In the genomic region with DNA sequence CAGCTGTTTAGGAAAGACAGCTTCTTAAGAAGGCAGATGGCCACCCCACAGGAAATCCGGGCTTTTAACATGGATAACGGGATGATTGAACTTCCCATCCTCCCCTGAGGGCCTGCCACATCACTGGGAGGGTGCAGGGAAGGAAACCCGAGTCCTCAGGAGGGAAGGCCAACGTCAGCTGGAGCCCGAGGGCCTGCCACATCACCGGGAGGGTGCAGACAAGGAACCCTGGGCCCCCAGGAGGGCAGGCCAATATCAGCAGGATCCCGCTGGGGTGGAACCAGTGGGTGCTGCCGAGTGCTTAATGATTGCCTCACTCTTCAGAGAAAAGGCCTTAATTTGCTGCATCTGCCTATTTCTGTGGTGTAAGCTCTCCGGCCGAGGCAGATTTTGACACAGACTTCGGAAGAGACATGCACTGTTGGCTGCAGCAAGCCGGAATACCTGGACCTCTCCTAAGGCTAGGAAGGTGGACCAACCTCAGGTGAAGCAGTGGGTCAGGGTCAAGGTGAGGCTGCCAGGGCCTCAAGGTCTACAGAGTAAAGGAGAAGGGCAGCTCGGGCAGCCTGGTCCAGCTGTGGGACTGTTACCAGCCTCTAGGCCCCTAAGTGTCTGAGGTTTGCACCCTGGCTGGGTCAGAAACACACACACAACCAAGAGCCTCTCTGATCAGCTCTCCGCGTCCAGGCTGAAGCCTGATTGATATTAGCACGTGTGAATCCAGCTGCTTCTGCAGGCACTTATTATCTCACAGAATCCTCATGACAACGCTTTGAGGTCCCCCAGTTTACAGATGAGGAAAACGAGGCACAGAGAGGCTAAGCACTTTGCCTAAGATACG, we compare ENCODE assay signal across 13 cellular contexts. TPM values are rescaled to one million over a fixed set of nuclear protein-coding genes. Genes with fewer than 3 reads are reported as not detected.
A peak's percentile ranks its signal among the peaks of the same experiment; 100 is the strongest.
DNase-seq lines count a peak whose midpoint lies in the region; ATAC-seq and TF ChIP-seq lines count a peak whose summit lies in the region.
"Had no signal": no experiment of that assay in that cellular context is flagged by ENCODE, and none has a peak within 500 bp of the region (broad histone marks: within the 10 kb centered on the region; RNA-seq: fewer than 3 reads in every experiment).

No MANE protein-coding gene starts in this region.

- TF ChIP-seq CTCF in HEK293 (tag by site-specific recombination; IDR thresholded peaks at IDR 0.05) (no peak), mucosa of descending colon (IDR thresholded peaks at IDR 0.05) (no peak)

- H3K9me3 ChIP-seq in HEK293 (ENCODE audit: control insufficient read depth, insufficient read depth, low read depth, low read length) (no peaks in the 10 kb centered on the region), adipocyte (ENCODE audit: control insufficient read depth, low read length) (no peaks in the 10 kb centered on the region), mucosa of descending colon (no peaks in the 10 kb centered on the region)
- H3K9me3 ChIP-seq: colonic mucosa, heart left ventricle had no signal

- peak; percentile 83 for DNase-seq in A172 (ENCODE audit: low spot score)
- DNase-seq in adipocyte (ENCODE audit: low read depth), result peak; percentile 71
- peak; percentile 33 for DNase-seq in left lobe of liver (ENCODE audit: low spot score)
- DNase-seq in NCI-H345 treated with DMSO at 0.1 percent for 48 hours (lab: John Stamatoyannopoulos, UW; ENCODE audit: unreplicated experiment), result no peak
- DNase-seq in GM19240 (ENCODE audit: insufficient read length, low spot score), result no peak
- no peak for DNase-seq in mucosa of descending colon
- DNase-seq: activated T-cell treated with anti-CD3 and anti-CD28 coated beads, Interleukin-2, amount 50 U/mL, for 1 hour; colonic mucosa; NCI-H1694; OCI-M1 had no signal

- intact Hi-C loops in mucosa of descending colon (cut with DNase I, micrococcal nuclease), result no loop called here

- CTCF ChIA-PET in HEK293 (lab: Yijun Ruan, JAX), result interaction anchor here (0.6 to 1.6 kb wide), 2 partner anchors 44 to 229 kb away, joined by 3 to 4 read pairs; no protein-coding TSS in a partner anchor

- no peak overlapping the region for H3K9ac ChIP-seq in adipocyte (ENCODE audit: low read length)

- H3K27me3 ChIP-seq in adipocyte (replicated peaks; ENCODE audit: control insufficient read depth, insufficient read depth, low read length), result no peaks in the 10 kb centered on the region
- H3K27me3 ChIP-seq: colonic mucosa had no signal

- H3K4me1 ChIP-seq in HEK293 (ENCODE audit: control insufficient read depth, insufficient read depth, low read length), result no peaks in the 10 kb centered on the region
- H3K4me1 ChIP-seq in adipocyte (ENCODE audit: control insufficient read depth, insufficient read depth, low read length), result peaks cover 31% of the 10 kb centered on the region
- H3K4me1 ChIP-seq in mucosa of descending colon (ENCODE audit: low read depth), result no peaks in the 10 kb centered on the region
- H3K4me1 ChIP-seq: colonic mucosa, heart left ventricle had no signal

- H3K27ac ChIP-seq in HEK293 (ENCODE audit: extremely low read depth, low read depth, low read length), result no peak overlapping the region
- H3K27ac ChIP-seq: colonic mucosa, heart left ventricle had no signal

- H3K36me3 ChIP-seq in HEK293 (ENCODE audit: control insufficient read depth in 2 of 2, insufficient read depth in 1 of 2, low read length in 2 of 2) (no peaks in the 10 kb centered on the region), adipocyte (ENCODE audit: control insufficient read depth, insufficient read depth, low read length, severe bottlenecking) (no peaks in the 10 kb centered on the region), mucosa of descending colon (ENCODE audit: low read depth) (no peaks in the 10 kb centered on the region)
- H3K36me3 ChIP-seq: colonic mucosa, heart left ventricle had no signal

- H3K4me3 ChIP-seq in HEK293 (ENCODE audit: low read depth, low read length), result no peak overlapping the region
- no peak overlapping the region for H3K4me3 ChIP-seq in adipocyte (ENCODE audit: low read length)
- H3K4me3 ChIP-seq in mucosa of descending colon, result no peak overlapping the region
- H3K4me3 ChIP-seq: colonic mucosa, heart left ventricle had no signal

- no peak for ATAC-seq in left lobe of liver
- ATAC-seq in HG02870 (IDR thresholded peaks at IDR 0.05; ENCODE audit: unreplicated experiment), result no peak
- no peak for ATAC-seq in mucosa of descending colon
- ATAC-seq: heart left ventricle had no signal

- POLR2A ChIA-PET in HEK293 (lab: Yijun Ruan, JAX), result interaction anchor here (1.0 to 1.2 kb wide), 2 partner anchors 14 to 124 kb away, joined by 3 to 4 read pairs; a partner anchor contains a TSS

TF ChIP-seq in HEK293, 187 proteins besides CTCF, POLR2A, EP300 and RAD21:
- TF ChIP-seq ZNF239 (tag by site-specific recombination; IDR thresholded peaks at IDR 0.05), result no peak
- TF ChIP-seq, protein P1, sequence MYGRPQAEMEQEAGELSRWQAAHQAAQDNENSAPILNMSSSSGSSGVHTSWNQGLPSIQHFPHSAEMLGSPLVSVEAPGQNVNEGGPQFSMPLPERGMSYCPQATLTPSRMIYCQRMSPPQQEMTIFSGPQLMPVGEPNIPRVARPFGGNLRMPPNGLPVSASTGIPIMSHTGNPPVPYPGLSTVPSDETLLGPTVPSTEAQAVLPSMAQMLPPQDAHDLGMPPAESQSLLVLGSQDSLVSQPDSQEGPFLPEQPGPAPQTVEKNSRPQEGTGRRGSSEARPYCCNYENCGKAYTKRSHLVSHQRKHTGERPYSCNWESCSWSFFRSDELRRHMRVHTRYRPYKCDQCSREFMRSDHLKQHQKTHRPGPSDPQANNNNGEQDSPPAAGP (tag by site-specific recombination; IDR thresholded peaks at IDR 0.05), result peak; percentile 80; the same call in 1 of the 2 replicates
- TF ChIP-seq, protein P2, sequence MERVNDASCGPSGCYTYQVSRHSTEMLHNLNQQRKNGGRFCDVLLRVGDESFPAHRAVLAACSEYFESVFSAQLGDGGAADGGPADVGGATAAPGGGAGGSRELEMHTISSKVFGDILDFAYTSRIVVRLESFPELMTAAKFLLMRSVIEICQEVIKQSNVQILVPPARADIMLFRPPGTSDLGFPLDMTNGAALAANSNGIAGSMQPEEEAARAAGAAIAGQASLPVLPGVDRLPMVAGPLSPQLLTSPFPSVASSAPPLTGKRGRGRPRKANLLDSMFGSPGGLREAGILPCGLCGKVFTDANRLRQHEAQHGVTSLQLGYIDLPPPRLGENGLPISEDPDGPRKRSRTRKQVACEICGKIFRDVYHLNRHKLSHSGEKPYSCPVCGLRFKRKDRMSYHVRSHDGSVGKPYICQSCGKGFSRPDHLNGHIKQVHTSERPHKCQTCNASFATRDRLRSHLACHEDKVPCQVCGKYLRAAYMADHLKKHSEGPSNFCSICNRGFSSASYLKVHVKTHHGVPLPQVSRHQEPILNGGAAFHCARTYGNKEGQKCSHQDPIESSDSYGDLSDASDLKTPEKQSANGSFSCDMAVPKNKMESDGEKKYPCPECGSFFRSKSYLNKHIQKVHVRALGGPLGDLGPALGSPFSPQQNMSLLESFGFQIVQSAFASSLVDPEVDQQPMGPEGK (tag by site-specific recombination; IDR thresholded peaks at IDR 0.05), result no peak
- TF ChIP-seq ZNF366 (tag by site-specific recombination; conservative IDR thresholded peaks at IDR 0.05), result no peak
- TF ChIP-seq ZNF19 (tag by site-specific recombination; IDR thresholded peaks at IDR 0.05; ENCODE audit: low read depth), result no peak
- TF ChIP-seq, protein P3, sequence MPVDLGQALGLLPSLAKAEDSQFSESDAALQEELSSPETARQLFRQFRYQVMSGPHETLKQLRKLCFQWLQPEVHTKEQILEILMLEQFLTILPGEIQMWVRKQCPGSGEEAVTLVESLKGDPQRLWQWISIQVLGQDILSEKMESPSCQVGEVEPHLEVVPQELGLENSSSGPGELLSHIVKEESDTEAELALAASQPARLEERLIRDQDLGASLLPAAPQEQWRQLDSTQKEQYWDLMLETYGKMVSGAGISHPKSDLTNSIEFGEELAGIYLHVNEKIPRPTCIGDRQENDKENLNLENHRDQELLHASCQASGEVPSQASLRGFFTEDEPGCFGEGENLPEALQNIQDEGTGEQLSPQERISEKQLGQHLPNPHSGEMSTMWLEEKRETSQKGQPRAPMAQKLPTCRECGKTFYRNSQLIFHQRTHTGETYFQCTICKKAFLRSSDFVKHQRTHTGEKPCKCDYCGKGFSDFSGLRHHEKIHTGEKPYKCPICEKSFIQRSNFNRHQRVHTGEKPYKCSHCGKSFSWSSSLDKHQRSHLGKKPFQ (tag by site-specific recombination; IDR thresholded peaks at IDR 0.05), result no peak
- TF ChIP-seq ZNF501 (tag by site-specific recombination; IDR thresholded peaks at IDR 0.05), result no peak
- peak; percentile 94 for TF ChIP-seq ZIC2 (tag by site-specific recombination; IDR thresholded peaks at IDR 0.05)
- peak; percentile 20; the same call in 1 of the 2 replicates for TF ChIP-seq GLIS1 (tag by site-specific recombination; IDR thresholded peaks at IDR 0.05)
- no peak for TF ChIP-seq IKZF3 (tag by site-specific recombination; IDR thresholded peaks at IDR 0.05)
- no peak for TF ChIP-seq MEIS1 (CRISPR knock-in tag; IDR thresholded peaks at IDR 0.05; ENCODE audit: borderline replicate concordance)

RNA-seq across cellular contexts. Expression of a gene that starts 14.8 kb away (rescaled TPM):
- 185 and 205 TPM in 2 replicates for total RNA-seq in A172 (2014; rRNA removed; shearing (Covaris generic))
- total RNA-seq in left lobe of liver (2.8 TPM), mucosa of descending colon (10 to 100 TPM in 2 of 3 donors, 1 to 10 TPM in 1; 8.6 to 62.3 (median 22.2) TPM)

Comparison
In these comparisons a context has a peak if more than half of its experiments do, and no peak if none do; other contexts are left out.
1. DNase-seq: peak in A172 (single experiment), adipocyte (single experiment) and left lobe of liver (single experiment); none in NCI-H345 treated with DMSO at 0.1 percent for 48 hours (single experiment), GM19240 (single experiment) and mucosa of descending colon (0 of 3).